In the genomic region with DNA sequence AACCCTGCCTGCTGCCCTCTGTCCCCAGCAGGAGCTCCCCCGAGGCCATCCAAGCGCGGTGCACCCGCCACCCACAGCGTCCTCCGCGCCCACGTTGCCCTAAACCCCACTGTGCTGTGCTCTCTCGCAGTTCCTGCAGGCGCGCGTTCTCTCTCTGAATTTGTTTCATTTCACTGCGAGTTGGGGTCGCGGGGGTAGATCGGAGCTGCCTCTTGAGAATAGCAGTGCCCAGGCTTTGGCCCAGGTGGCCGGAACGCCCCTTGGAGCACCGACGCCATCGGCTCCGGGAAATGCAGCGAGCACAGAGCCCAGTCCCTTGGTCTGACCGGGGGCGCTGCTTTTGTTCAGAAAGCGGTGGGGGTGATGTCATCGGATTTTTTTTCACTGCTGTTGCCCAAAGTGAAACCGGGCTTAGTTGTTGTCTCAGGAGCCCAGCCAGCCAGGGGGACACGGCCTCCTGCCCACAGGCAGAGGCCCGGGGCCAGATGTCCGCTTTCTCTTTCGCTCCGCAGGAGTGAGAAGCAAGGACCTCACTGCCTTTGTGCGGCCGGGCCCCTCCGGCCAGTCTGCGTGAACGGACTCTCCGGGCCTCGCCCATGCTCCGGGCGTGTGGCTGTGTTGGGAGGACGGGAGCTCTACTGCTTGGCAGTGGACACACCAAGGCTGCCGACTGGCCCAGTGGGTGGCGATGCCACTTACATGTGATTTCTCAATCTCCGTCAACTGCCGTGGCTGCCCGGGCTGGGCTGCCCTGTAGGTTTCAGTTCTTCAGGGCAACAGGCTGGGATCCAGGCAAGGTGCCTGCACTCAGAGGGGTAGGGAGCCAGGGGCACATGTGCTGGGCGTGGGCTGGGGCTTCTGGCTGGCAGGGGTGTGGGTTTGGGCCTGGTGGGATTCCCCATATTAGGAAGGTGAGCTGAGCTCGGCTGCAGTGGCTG, we compare ENCODE assay signal across 1 cellular context.
A peak's percentile ranks its signal among the peaks of the same experiment; 100 is the strongest.
TF ChIP-seq lines count a peak whose summit lies in the region.

No MANE protein-coding gene starts in this region.

TF ChIP-seq in HepG2, 621 proteins besides CTCF, POLR2A, EP300 and RAD21 (continued from another document and continues in another):
- TF ChIP-seq PAXIP1 (CRISPR knock-in tag; conservative IDR thresholded peaks at IDR 0.05) (no peak), ATF3 (CRISPR knock-in tag; IDR thresholded peaks at IDR 0.05) (peak; percentile 41; the same call in 1 of the 2 replicates), HNF4G (IDR thresholded peaks at IDR 0.05; ENCODE audit: borderline replicate concordance, low read depth, low read length) (no peak), HNF4G (CRISPR knock-in tag; IDR thresholded peaks at IDR 0.05; ENCODE audit: borderline replicate concordance, low read depth) (no peak), ISX (CRISPR knock-in tag; conservative IDR thresholded peaks at IDR 0.05) (no peak), GABPA (IDR thresholded peaks at IDR 0.05; ENCODE audit: low read depth, low read length) (no peak), GABPA (CRISPR knock-in tag; IDR thresholded peaks at IDR 0.05; ENCODE audit: low read depth) (no peak), ZNF530 (CRISPR knock-in tag; IDR thresholded peaks at IDR 0.05; ENCODE audit: low read depth) (no peak), E2F1 (CRISPR knock-in tag; IDR thresholded peaks at IDR 0.05) (no peak), SSRP1 (CRISPR knock-in tag; IDR thresholded peaks at IDR 0.05) (no peak), PHB2 (IDR thresholded peaks at IDR 0.05; ENCODE audit: partially characterized antibody) (no peak), ZBTB7A (CRISPR knock-in tag; IDR thresholded peaks at IDR 0.05) (no peak), KAT7 (CRISPR knock-in tag; IDR thresholded peaks at IDR 0.05; ENCODE audit: borderline replicate concordance) (no peak), IRF9 (CRISPR knock-in tag; IDR thresholded peaks at IDR 0.05; ENCODE audit: borderline replicate concordance) (no peak), TMF1 (CRISPR knock-in tag; IDR thresholded peaks at IDR 0.05; ENCODE audit: low read depth) (no peak), ERF (CRISPR knock-in tag; IDR thresholded peaks at IDR 0.05) (no peak), PBX3 (CRISPR knock-in tag; IDR thresholded peaks at IDR 0.05; ENCODE audit: borderline replicate concordance) (no peak), HOXD1 (CRISPR knock-in tag; IDR thresholded peaks at IDR 0.05) (no peak), TEF (CRISPR knock-in tag; IDR thresholded peaks at IDR 0.05) (no peak), PAWR (CRISPR knock-in tag; IDR thresholded peaks at IDR 0.05; ENCODE audit: borderline replicate concordance) (no peak), REPIN1 (CRISPR knock-in tag; IDR thresholded peaks at IDR 0.05; ENCODE audit: borderline replicate concordance, low read depth) (no peak), ZNF629 (CRISPR knock-in tag; conservative IDR thresholded peaks at IDR 0.05) (no peak), ETV6 (CRISPR knock-in tag; conservative IDR thresholded peaks at IDR 0.05) (no peak), HOXA9 (CRISPR knock-in tag; IDR thresholded peaks at IDR 0.05; ENCODE audit: borderline replicate concordance) (no peak), SAP130 (CRISPR knock-in tag; IDR thresholded peaks at IDR 0.05; ENCODE audit: low read depth) (peak; percentile 28; the same call in 1 of the 2 replicates), AHDC1 (CRISPR knock-in tag; IDR thresholded peaks at IDR 0.05; ENCODE audit: borderline replicate concordance) (no peak), CENPBD1 (CRISPR knock-in tag; IDR thresholded peaks at IDR 0.05; ENCODE audit: borderline replicate concordance, low read depth) (no peak), CHD4 (IDR thresholded peaks at IDR 0.05; ENCODE audit: borderline replicate concordance, low read length) (no peak), ELF1 (CRISPR knock-in tag; IDR thresholded peaks at IDR 0.05) (no peak), MBD4 (IDR thresholded peaks at IDR 0.05; ENCODE audit: borderline replicate concordance, low read length) (no peak), ZNF766 (CRISPR knock-in tag; IDR thresholded peaks at IDR 0.05; ENCODE audit: borderline replicate concordance) (no peak), DDIT3 (CRISPR knock-in tag; IDR thresholded peaks at IDR 0.05) (no peak), POLR2G (IDR thresholded peaks at IDR 0.05; ENCODE audit: low read depth, low read length) (peak; percentile 55; the same call in 1 of the 2 replicates), YEATS4 (CRISPR knock-in tag; IDR thresholded peaks at IDR 0.05; ENCODE audit: borderline replicate concordance) (no peak; the same call in 1 of the 2 replicates), AGO2 (optimal IDR thresholded peaks at IDR 0.05; ENCODE audit: low read depth, low read length) (peak; percentile 69), SP5 (CRISPR knock-in tag; IDR thresholded peaks at IDR 0.05; ENCODE audit: borderline replicate concordance, low read depth) (no peak), U2AF2 (IDR thresholded peaks at IDR 0.05; ENCODE audit: low read depth, low read length) (no peak), ZNF788 (CRISPR knock-in tag; IDR thresholded peaks at IDR 0.05; ENCODE audit: borderline replicate concordance) (no peak)
- TF ChIP-seq, protein P1, sequence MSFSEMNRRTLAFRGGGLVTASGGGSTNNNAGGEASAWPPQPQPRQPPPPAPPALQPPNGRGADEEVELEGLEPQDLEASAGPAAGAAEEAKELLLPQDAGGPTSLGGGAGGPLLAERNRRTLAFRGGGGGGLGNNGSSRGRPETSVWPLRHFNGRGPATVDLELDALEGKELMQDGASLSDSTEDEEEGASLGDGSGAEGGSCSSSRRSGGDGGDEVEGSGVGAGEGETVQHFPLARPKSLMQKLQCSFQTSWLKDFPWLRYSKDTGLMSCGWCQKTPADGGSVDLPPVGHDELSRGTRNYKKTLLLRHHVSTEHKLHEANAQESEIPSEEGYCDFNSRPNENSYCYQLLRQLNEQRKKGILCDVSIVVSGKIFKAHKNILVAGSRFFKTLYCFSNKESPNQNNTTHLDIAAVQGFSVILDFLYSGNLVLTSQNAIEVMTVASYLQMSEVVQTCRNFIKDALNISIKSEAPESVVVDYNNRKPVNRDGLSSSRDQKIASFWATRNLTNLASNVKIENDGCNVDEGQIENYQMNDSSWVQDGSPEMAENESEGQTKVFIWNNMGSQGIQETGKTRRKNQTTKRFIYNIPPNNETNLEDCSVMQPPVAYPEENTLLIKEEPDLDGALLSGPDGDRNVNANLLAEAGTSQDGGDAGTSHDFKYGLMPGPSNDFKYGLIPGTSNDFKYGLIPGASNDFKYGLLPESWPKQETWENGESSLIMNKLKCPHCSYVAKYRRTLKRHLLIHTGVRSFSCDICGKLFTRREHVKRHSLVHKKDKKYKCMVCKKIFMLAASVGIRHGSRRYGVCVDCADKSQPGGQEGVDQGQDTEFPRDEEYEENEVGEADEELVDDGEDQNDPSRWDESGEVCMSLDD (CRISPR knock-in tag; IDR thresholded peaks at IDR 0.05; ENCODE audit: borderline replicate concordance), result no peak
